Comparison of ENCODE assay signal across 8 cellular contexts in the genomic region with DNA sequence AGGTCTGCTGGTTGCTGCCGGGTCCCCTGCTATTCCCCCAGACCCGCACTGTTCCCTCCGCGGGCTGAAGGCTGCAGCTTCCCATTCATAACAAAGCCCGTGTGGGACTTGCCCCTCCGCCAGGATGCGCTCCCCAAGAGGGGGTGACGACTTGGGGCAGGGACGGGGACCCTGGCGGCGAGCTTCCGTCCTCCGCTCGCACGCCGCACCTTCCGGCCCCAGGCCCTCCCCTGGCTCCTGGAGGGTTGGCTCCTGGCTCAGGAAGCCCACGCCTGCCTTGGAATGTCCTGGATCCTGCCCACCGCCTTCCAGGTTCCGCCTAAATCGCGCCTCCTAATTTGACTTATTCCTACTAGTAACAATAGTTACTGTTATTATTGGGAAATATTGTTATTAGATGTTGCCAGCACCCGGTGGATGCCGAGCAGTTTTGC. TPM values are rescaled to one million over a fixed set of nuclear protein-coding genes. Genes with fewer than 3 reads are reported as not detected.
DNase-seq lines count a peak whose midpoint lies in the region; ATAC-seq and TF ChIP-seq lines count a peak whose summit lies in the region.

No MANE protein-coding gene starts in this region.

- POLR2A ChIA-PET in BJ (lab: Charles Lee): interaction anchor here (0.6 kb wide), 1 partner anchor 30 kb away, joined by 4 read pairs; no protein-coding TSS in a partner anchor

- no peaks in the 10 kb centered on the region for H3K9me3 ChIP-seq in OCI-LY3 (ENCODE audit: insufficient read depth, low read length)
- H3K9me3 ChIP-seq in heart left ventricle: no peaks in the 10 kb centered on the region

- H3K4me3 ChIP-seq in BJ (ENCODE audit: low read depth, low read length) (peak overlapping the region; percentile 73), OCI-LY3 (ENCODE audit: low read length) (peak overlapping the region; percentile 89), heart left ventricle (peak overlapping the region; percentile 64 to 93 (median 86)), rectal smooth muscle tissue (ENCODE audit: low read length) (peak overlapping the region; percentile 72)

- H4K20me1 ChIP-seq in OCI-LY3 (ENCODE audit: insufficient read depth, low read length): peaks cover 10% of the 10 kb centered on the region; the same call in 1 of the 2 replicates

- H3K9ac ChIP-seq in OCI-LY3 (ENCODE audit: low read length) (peak overlapping the region; percentile 99), rectal smooth muscle tissue (ENCODE audit: low read length) (peak overlapping the region; percentile 38)

- DNase-seq in BJ (ENCODE audit: low read depth) (no peak), heart left ventricle (peak; percentile 69 to 82 (median 77)), NCI-H2029 (lab: John Stamatoyannopoulos, UW) (no peak)
- DNase-seq in activated naive CD4-positive, alpha-beta T cell treated with anti-CD3 and anti-CD28 coated beads, Interleukin-2, amount 50 U/mL, for 16 hours: peak; percentile 62

- H3K27ac ChIP-seq in OCI-LY3 (ENCODE audit: low read length): peak overlapping the region; percentile 60
- H3K27ac ChIP-seq in heart left ventricle: peak overlapping the region; percentile 62 to 97 (median 92)
- H3K27ac ChIP-seq in rectal smooth muscle tissue (ENCODE audit: low read depth, low read length): peak overlapping the region; percentile 73

- peak overlapping the region; percentile 98 for H3K4me2 ChIP-seq in OCI-LY3 (ENCODE audit: low read length)

- peaks cover 8% of the 10 kb centered on the region for H3K4me1 ChIP-seq in OCI-LY3 (ENCODE audit: low read length)
- H3K4me1 ChIP-seq in heart left ventricle: peaks cover 0 to 28% (median 13%) of the 10 kb centered on the region in 12 donors
- H3K4me1 ChIP-seq in rectal smooth muscle tissue (ENCODE audit: control insufficient read depth, insufficient read depth, low read length): peaks cover 3% of the 10 kb centered on the region

- no peaks in the 10 kb centered on the region for H3K27me3 ChIP-seq in BJ (ENCODE audit: control insufficient read depth, insufficient read depth, low read length)
- no peaks in the 10 kb centered on the region for H3K27me3 ChIP-seq in OCI-LY3 (ENCODE audit: low read depth, low read length)
- H3K27me3 ChIP-seq in heart left ventricle: no peaks in the 10 kb centered on the region
- no peaks in the 10 kb centered on the region for H3K27me3 ChIP-seq in rectal smooth muscle tissue (ENCODE audit: control insufficient read depth, insufficient read depth, low read length)

- intact Hi-C loops in heart left ventricle (cut with DNase I): loop anchor here in 3 of 10 donors (5.0 kb wide), 1 partner anchor 53 kb away; no protein-coding TSS in a partner anchor

- CTCF ChIA-PET in BJ (lab: Yijun Ruan, JAX): interaction anchor here (0.6 to 3.7 kb wide), 20 partner anchors 8 to 543 kb away, joined by 3 to 16 read pairs (median 4); a partner anchor contains a TSS

- ATAC-seq in GM21529 (IDR thresholded peaks at IDR 0.05; ENCODE audit: unreplicated experiment): peak; percentile 32
- peak in 3 of 4 donors; percentile 41 to 48 (median 42) for ATAC-seq in heart left ventricle
- ATAC-seq in HG03039 (IDR thresholded peaks at IDR 0.05; ENCODE audit: unreplicated experiment): no peak

- H3K79me2 ChIP-seq in OCI-LY3 (ENCODE audit: low read length): peaks cover 37% of the 10 kb centered on the region

- H2AFZ ChIP-seq in OCI-LY3 (ENCODE audit: low read depth, low read length): peak overlapping the region; percentile 54; the same call in 1 of the 2 replicates

- TF ChIP-seq POLR2A in heart left ventricle (IDR thresholded peaks at IDR 0.05): peak in 1 of 2 donors; percentile 10

- TF ChIP-seq CTCF in BJ (IDR thresholded peaks at IDR 0.05; ENCODE audit: insufficient read depth, low read depth, low read length): peak; percentile 61
- TF ChIP-seq CTCF in OCI-LY3 (IDR thresholded peaks at IDR 0.05; ENCODE audit: low read depth, low read length): peak; percentile 52
- peak in 11 of 12 donors; percentile 21 to 63 (median 34) for TF ChIP-seq CTCF in heart left ventricle (IDR thresholded peaks at IDR 0.05)

- no peaks in the 10 kb centered on the region for H3K36me3 ChIP-seq in BJ (ENCODE audit: control insufficient read depth, insufficient read depth, low read length)
- peaks cover 3% of the 10 kb centered on the region for H3K36me3 ChIP-seq in OCI-LY3 (replicated peaks; ENCODE audit: low read depth, low read length)
- H3K36me3 ChIP-seq in heart left ventricle: no peaks in the 10 kb centered on the region
- no peaks in the 10 kb centered on the region for H3K36me3 ChIP-seq in rectal smooth muscle tissue (ENCODE audit: control insufficient read depth, insufficient read depth, low read length)

- WGBS in heart left ventricle, 4 donors: 2 to 13% (median 5%) methylated on average over 7 to 24 of the region's 24 CpGs

RNA-seq across cellular contexts. Expression of a gene that starts 1.1 kb away (rescaled TPM):
- 3.6 and 4.0 TPM in 2 replicates for polyA plus RNA-seq in BJ (2011; rRNA removed)
- 10.9 and 17.1 TPM in 2 replicates for polyA minus RNA-seq in BJ (2011; rRNA and poly(A)+ RNA removed)
- total RNA-seq in heart left ventricle: 1 to 10 TPM; 1.7 to 5.5 (median 3.3) TPM
- 1 to 10 TPM; 2.5 to 3.1 TPM for polyA plus RNA-seq in heart left ventricle

RNA-seq across cellular contexts. Expression of a gene that starts 32.0 kb away (rescaled TPM):
- polyA plus RNA-seq in BJ (2011; rRNA removed) (not detected in 2 replicates), heart left ventricle (100 to 1,000 TPM; 218 to 394 TPM)
- not detected in 2 replicates for polyA minus RNA-seq in BJ (2011; rRNA and poly(A)+ RNA removed)
- total RNA-seq in heart left ventricle: 100 to 1,000 TPM; 372 to 760 (median 534) TPM

RNA-seq across cellular contexts. Expression of a gene that starts 42.0 kb away (rescaled TPM):
- polyA plus RNA-seq in BJ (2011; rRNA removed) (4.8 and 8.8 TPM in 2 replicates), heart left ventricle (10 to 100 TPM in 1 of 2 donors, 1 to 10 TPM in 1; 7.7 to 14.2 TPM)
- polyA minus RNA-seq in BJ (2011; rRNA and poly(A)+ RNA removed): 5.7 and 9.7 TPM in 2 replicates
- 10 to 100 TPM in 7 of 9 donors, 1 to 10 TPM in 2; 7.6 to 23.4 (median 12.7) TPM for total RNA-seq in heart left ventricle

Comparison
In these comparisons a context has a peak if more than half of its experiments do, and no peak if none do; other contexts are left out.
1. DNase-seq: peak in activated naive CD4-positive, alpha-beta T cell treated with anti-CD3 and anti-CD28 coated beads, Interleukin-2, amount 50 U/mL, for 16 hours (single experiment) and heart left ventricle (5 of 5); none in BJ (single experiment) and NCI-H2029 (single experiment).
2. RNA of a gene that starts 32.0 kb away (polyA plus RNA-seq): 218 to 394 TPM in heart left ventricle; not detected in BJ; every median in the first group is over 100 times any median in the second.
3. Peak in every context shown above with its lines, with median percentiles within 50 percentile points of each other: H3K4me3 ChIP-seq, CTCF ChIP-seq and H3K27ac ChIP-seq.